ENCODE assay signal across 17 cellular contexts in genomic region chr17:50447870-50448573, GRCh38. TPM values are rescaled to one million over a fixed set of nuclear protein-coding genes. Genes with fewer than 3 reads are reported as not detected.
DNase-seq lines count a peak whose midpoint lies in the region; ATAC-seq, FAIRE-seq and TF ChIP-seq lines count a peak whose summit lies in the region.
"Had no signal": no experiment of that assay in that cellular context is flagged by ENCODE, and none has a peak within 500 bp of the region (broad histone marks: within the 10 kb centered on the region; RNA-seq: fewer than 3 reads in every experiment).

No MANE protein-coding gene starts in this region.

- DNase-seq in HTR-8/SVneo (ENCODE audit: insufficient read length, low spot score) (no peak), NCI-H2081 treated with DMSO at 0.1 percent for 48 hours (lab: John Stamatoyannopoulos, UW) (peak; percentile 10), heart left ventricle (no peak), gastrocnemius medialis (no peak)
- DNase-seq: activated naive CD4-positive, alpha-beta T cell treated with anti-CD3 and anti-CD28 coated beads, Interleukin-2, amount 50 U/mL, for 16 hours; esophagus squamous epithelium; GOT3; hippocampal formation; naive thymus-derived CD4-positive, alpha-beta T cell; NCI-H446 had no signal

- H3K27me3 ChIP-seq in heart left ventricle (no peaks in the 10 kb centered on the region), gastrocnemius medialis (no peaks in the 10 kb centered on the region)
- H3K27me3 ChIP-seq: BLaER1, esophagus squamous epithelium had no signal

- no peaks in the 10 kb centered on the region for H3K36me3 ChIP-seq in heart left ventricle
- H3K36me3 ChIP-seq in gastrocnemius medialis, result no peaks in the 10 kb centered on the region
- H3K36me3 ChIP-seq: BLaER1, esophagus squamous epithelium, prostate gland had no signal

- peak; percentile 55 for FAIRE-seq in HTR-8/SVneo (lab: Jason Lieb, UNC)
- FAIRE-seq: TTC549 had no signal

- in situ Hi-C loops in gastrocnemius medialis (cut with MboI; ENCODE audit: low sequenced_read_pairs in 4 of 4), result no loop called here

- H3K4me3 ChIP-seq in heart left ventricle (no peak overlapping the region), gastrocnemius medialis (no peak overlapping the region)
- H3K4me3 ChIP-seq: BLaER1, esophagus squamous epithelium, PC-9, prostate gland had no signal

- ATAC-seq in heart left ventricle (peak; percentile 6 to 64 (median 46)), gastrocnemius medialis (peak in 1 of 2 donors; percentile 13), GM18520 (IDR thresholded peaks at IDR 0.05; ENCODE audit: unreplicated experiment) (no peak), HG03139 (IDR thresholded peaks at IDR 0.05; ENCODE audit: unreplicated experiment) (no peak), HG03108 (IDR thresholded peaks at IDR 0.05; ENCODE audit: unreplicated experiment) (no peak)
- ATAC-seq: naive thymus-derived CD4-positive, alpha-beta T cell had no signal

- intact Hi-C loops in heart left ventricle (cut with DNase I), result no loop called here
- intact Hi-C loops in gastrocnemius medialis (cut with DNase I; ENCODE audit: low total_unique reads), result no loop called here

- H3K4me1 ChIP-seq in heart left ventricle, result peaks cover 0 to 19% (median 8%) of the 10 kb centered on the region in 12 donors
- peaks cover 51 to 62% of the 10 kb centered on the region in 2 donors for H3K4me1 ChIP-seq in gastrocnemius medialis

- WGBS in heart left ventricle, 4 donors, result 64 to 81% (median 76%) methylated on average over 7 of the region's 7 CpGs

- no peaks in the 10 kb centered on the region for H3K9me3 ChIP-seq in heart left ventricle
- H3K9me3 ChIP-seq in gastrocnemius medialis, result no peaks in the 10 kb centered on the region
- H3K9me3 ChIP-seq: BLaER1, esophagus squamous epithelium, prostate gland had no signal

- no peak overlapping the region for H3K27ac ChIP-seq in heart left ventricle
- H3K27ac ChIP-seq in gastrocnemius medialis, result peak overlapping the region; percentile 6 to 53 (median 26)
- H3K27ac ChIP-seq: BLaER1, esophagus squamous epithelium, PC-9, prostate gland had no signal

- no peak for TF ChIP-seq POLR2A in heart left ventricle (IDR thresholded peaks at IDR 0.05)
- no peak for TF ChIP-seq POLR2A in gastrocnemius medialis (IDR thresholded peaks at IDR 0.05)

- no peak for TF ChIP-seq CTCF in heart left ventricle (IDR thresholded peaks at IDR 0.05)
- no peak for TF ChIP-seq CTCF in gastrocnemius medialis (IDR thresholded peaks at IDR 0.05 in 4 of 5, conservative IDR thresholded peaks at IDR 0.05 in 1 of 5)

RNA-seq across cellular contexts. Expression of gene CHAD, which starts 20.7 kb away (rescaled TPM):
- total RNA-seq in heart left ventricle (under 1 TPM in 2 of 9 donors, not detected in 7; 0.15 to 0.27 TPM), gastrocnemius medialis (1 to 10 TPM in 2 of 4 donors, not detected in 2; 1.8 to 8.8 TPM)
- under 1 TPM in 1 of 2 donors, not detected in 1; 0.15 TPM for polyA plus RNA-seq in heart left ventricle
- total RNA-seq: naive thymus-derived CD4-positive, alpha-beta T cell; PC-9 had no signal
- polyA plus RNA-seq: naive thymus-derived CD4-positive, alpha-beta T cell had no signal

RNA-seq across cellular contexts. Expression of gene ACSF2, which starts 22.0 kb away (rescaled TPM):
- total RNA-seq in heart left ventricle (10 to 100 TPM in 8 of 9 donors, 1 to 10 TPM in 1; 7.3 to 31.6 (median 17.4) TPM), gastrocnemius medialis (10 to 100 TPM in 3 of 4 donors, 1 to 10 TPM in 1; 8.7 to 61.4 (median 34.2) TPM)
- polyA plus RNA-seq in heart left ventricle, result 10 to 100 TPM in 1 of 2 donors, 1 to 10 TPM in 1; 6.5 to 20.0 TPM

RNA-seq across cellular contexts. Expression of gene RSAD1, which starts 30.6 kb away (rescaled TPM):
- total RNA-seq in heart left ventricle, result 10 to 100 TPM; 30.9 to 50.0 (median 42.8) TPM
- polyA plus RNA-seq in heart left ventricle, result 10 to 100 TPM; 36.2 to 43.7 TPM
- 10 to 100 TPM; 27.1 to 67.4 (median 52.7) TPM for total RNA-seq in gastrocnemius medialis

RNA-seq across cellular contexts. Expression of gene LRRC59, which starts 50.7 kb away (rescaled TPM):
- total RNA-seq in heart left ventricle, result 10 to 100 TPM; 19.6 to 50.9 (median 28.6) TPM
- polyA plus RNA-seq in heart left ventricle, result 100 to 1,000 TPM in 1 of 2 donors, 10 to 100 TPM in 1; 13.7 to 150 TPM
- 10 to 100 TPM; 25.4 to 73.2 (median 55.8) TPM for total RNA-seq in gastrocnemius medialis

Comparison
In these comparisons a context has a peak if more than half of its experiments do, and no peak if none do; other contexts are left out.
1. ATAC-seq: peak in heart left ventricle (4 of 4); none in GM18520 (single experiment), HG03139 (single experiment) and HG03108 (single experiment).
2. H3K27ac ChIP-seq: peak in gastrocnemius medialis (4 of 4); none in heart left ventricle (0 of 12).